8 cellular contexts compared by ENCODE assay signal in the genomic region with DNA sequence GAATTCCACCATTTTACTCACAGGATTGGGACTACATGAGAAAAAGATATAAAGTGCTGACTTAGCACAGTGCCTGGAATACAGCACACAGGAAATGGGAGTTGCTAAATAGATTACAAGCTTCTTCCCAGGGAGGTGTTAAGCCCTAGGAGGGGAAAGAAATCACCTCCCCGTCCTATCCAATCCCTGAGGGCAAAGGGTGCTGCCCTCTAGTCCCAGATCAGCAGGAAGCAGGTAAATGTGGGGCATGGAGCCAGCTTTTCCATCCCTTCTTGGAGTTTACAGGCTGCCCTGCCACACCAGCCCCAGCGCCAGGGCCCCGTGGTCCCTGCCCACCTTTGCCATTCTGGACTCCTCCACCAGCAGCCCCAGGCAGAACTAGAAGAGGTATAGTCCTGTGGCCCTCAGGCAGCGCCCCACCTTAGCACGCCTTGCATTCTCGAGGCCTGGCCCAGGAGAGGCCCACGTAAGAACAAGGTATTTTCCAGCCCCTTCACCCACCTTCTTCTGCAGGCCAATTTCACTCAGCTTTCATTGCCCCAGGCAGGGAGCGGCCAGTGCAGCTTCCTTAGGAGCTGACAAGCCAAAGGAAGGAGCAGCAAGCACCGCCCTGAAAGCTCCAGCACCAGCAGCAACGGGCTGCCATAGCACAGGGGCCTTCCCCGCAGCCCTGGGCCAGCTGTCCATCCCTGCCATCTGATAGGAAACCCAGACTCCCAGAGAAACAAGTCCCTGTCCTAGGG. TPM values are rescaled to one million over a fixed set of nuclear protein-coding genes. Genes with fewer than 3 reads are reported as not detected.
DNase-seq lines count a peak whose midpoint lies in the region; ATAC-seq and TF ChIP-seq lines count a peak whose summit lies in the region.

No MANE protein-coding gene starts in this region.

- peaks cover 15% of the 10 kb centered on the region for H3K36me3 Mint-ChIP-seq in activated CD8-positive, alpha-beta T cell treated with anti-CD3 and anti-CD28 coated beads, Interleukin-2, amount 10 ng/mL, durations not matched to agents 7 days and 5 days (ENCODE audit: low read depth)

- H3K9me2 ChIP-seq in hepatocyte (replicated peaks; ENCODE audit: insufficient read depth), result no peaks in the 10 kb centered on the region

- H3K4me2 ChIP-seq in hepatocyte, result peak overlapping the region; percentile 80

- H3K27ac ChIP-seq in HUES48 (ENCODE audit: low read depth, low read length), result peak overlapping the region; percentile 99
- peak overlapping the region; percentile 99 for H3K27ac ChIP-seq in hepatocyte
- H3K27ac ChIP-seq in spleen, result peak overlapping the region; percentile 10 to 92 (median 87)

- H3K4me1 ChIP-seq in HUES48 (ENCODE audit: control insufficient read depth, insufficient read depth, low read length) (peaks cover 69% of the 10 kb centered on the region), hepatocyte (ENCODE audit: insufficient read depth) (peaks cover 97% of the 10 kb centered on the region), spleen (peaks cover 83 to 100% (median 99%) of the 10 kb centered on the region in 6 donors)

- no peak for TF ChIP-seq POLR2A in spleen (IDR thresholded peaks at IDR 0.05)

- peaks cover 95% of the 10 kb centered on the region for H3K4me1 Mint-ChIP-seq in activated CD8-positive, alpha-beta T cell treated with anti-CD3 and anti-CD28 coated beads, Interleukin-2, amount 10 ng/mL, durations not matched to agents 7 days and 5 days (ENCODE audit: low read depth)

- peaks cover 14% of the 10 kb centered on the region for H3K36me3 ChIP-seq in HUES48 (ENCODE audit: control insufficient read depth, insufficient read depth, low read length)
- no peaks in the 10 kb centered on the region for H3K36me3 ChIP-seq in hepatocyte (replicated peaks; ENCODE audit: insufficient read depth, low read depth)
- peaks cover 0 to 13% (median 4%) of the 10 kb centered on the region in 6 donors for H3K36me3 ChIP-seq in spleen

- H2AFZ ChIP-seq in hepatocyte, result no peak overlapping the region

- H3K27me3 ChIP-seq in HUES48 (ENCODE audit: control insufficient read depth, insufficient read depth, low read length), result no peaks in the 10 kb centered on the region
- H3K27me3 ChIP-seq in hepatocyte, result no peaks in the 10 kb centered on the region
- peaks cover 0 to 38% (median 0%) of the 10 kb centered on the region in 7 donors for H3K27me3 ChIP-seq in spleen (replicated peaks in 1 of 7)

- DNase-seq in activated CD8-positive, alpha-beta T cell treated with anti-CD3 and anti-CD28 coated beads, Interleukin-2, amount 10 ng/mL, durations not matched to agents 7 days and 5 days, result no peak
- DNase-seq in hepatocyte (ENCODE audit: low spot score) (peak; percentile 63), spleen (no peak), NCI-H446 treated with DMSO at 0.1 percent for 48 hours (lab: John Stamatoyannopoulos, UW) (no peak)

- H4K20me1 ChIP-seq in hepatocyte (ENCODE audit: insufficient read depth, poor library complexity, severe bottlenecking), result no peaks in the 10 kb centered on the region

- peak overlapping the region; percentile 85 for H3K9ac ChIP-seq in HUES48 (ENCODE audit: low read depth, low read length)

- H3K9me3 Mint-ChIP-seq in activated CD8-positive, alpha-beta T cell treated with anti-CD3 and anti-CD28 coated beads, Interleukin-2, amount 10 ng/mL, durations not matched to agents 7 days and 5 days (ENCODE audit: insufficient read depth), result no peaks in the 10 kb centered on the region

- no peaks in the 10 kb centered on the region for H3K27me3 Mint-ChIP-seq in activated CD8-positive, alpha-beta T cell treated with anti-CD3 and anti-CD28 coated beads, Interleukin-2, amount 10 ng/mL, durations not matched to agents 7 days and 5 days (ENCODE audit: low read depth)

- peak overlapping the region; percentile 55 for H3K4me3 ChIP-seq in HUES48 (ENCODE audit: low read depth, low read length)
- no peak overlapping the region for H3K4me3 ChIP-seq in hepatocyte
- H3K4me3 ChIP-seq in spleen, result peak overlapping the region in 2 of 8 donors; percentile 10 to 55

- H3K9me3 ChIP-seq in HUES48 (ENCODE audit: control insufficient read depth, insufficient read depth, low read length) (no peaks in the 10 kb centered on the region), hepatocyte (ENCODE audit: low read depth) (no peaks in the 10 kb centered on the region), spleen (no peaks in the 10 kb centered on the region)

- H3K4me3 Mint-ChIP-seq in activated CD8-positive, alpha-beta T cell treated with anti-CD3 and anti-CD28 coated beads, Interleukin-2, amount 10 ng/mL, durations not matched to agents 7 days and 5 days, result no peak overlapping the region

- peak overlapping the region; percentile 85 for H3K27ac Mint-ChIP-seq in activated CD8-positive, alpha-beta T cell treated with anti-CD3 and anti-CD28 coated beads, Interleukin-2, amount 10 ng/mL, durations not matched to agents 7 days and 5 days

- POLR2A ChIA-PET in activated CD8-positive, alpha-beta T cell treated with anti-CD3 and anti-CD28 coated beads, Interleukin-2, amount 10 ng/mL, durations not matched to agents 7 days and 5 days (lab: Charles Lee), result interaction anchor here (0.5 to 14.6 kb wide), 7 partner anchors 29 to 62 kb away, joined by 3 to 329 read pairs (median 4); partner anchors contain the start of genes PXN, RNU4-1, RNU4-2 and RPLP0

- TF ChIP-seq CTCF in hepatocyte (IDR thresholded peaks at IDR 0.05; ENCODE audit: poor library complexity) (no peak), spleen (IDR thresholded peaks at IDR 0.05 in 8 of 11, conservative IDR thresholded peaks at IDR 0.05 in 3 of 11) (no peak)

- CTCF ChIA-PET in activated CD8-positive, alpha-beta T cell treated with anti-CD3 and anti-CD28 coated beads, Interleukin-2, amount 10 ng/mL, durations not matched to agents 7 days and 5 days (lab: Charles Lee), result interaction anchor here (1.6 to 9.6 kb wide), 10 partner anchors 7 to 109 kb away, joined by 4 to 922 read pairs (median 24); partner anchors contain the start of genes PXN, RNU4-1, RNU4-2 and RPLP0

- WGBS in hepatocyte (ENCODE audit: low lambda C conversion rate, missing lambda C conversion rate), result 40% methylated on average over 11 of the region's 11 CpGs
- WGBS in spleen, 5 donors, result 53 to 73% (median 63%) methylated on average over 8 to 11 of the region's 11 CpGs

- H3K79me2 ChIP-seq in hepatocyte, result peaks cover 52% of the 10 kb centered on the region

- intact Hi-C loops in spleen (cut with DNase I; ENCODE audit: low total_unique reads), result loop anchor here (2.0 kb wide), 1 partner anchor 33 kb away; no protein-coding TSS in a partner anchor

- no peak for ATAC-seq in activated CD8-positive, alpha-beta T cell treated with anti-CD3 and anti-CD28 coated beads, Interleukin-2, amount 10 ng/mL, durations not matched to agents 7 days and 5 days
- ATAC-seq in HG03565 (IDR thresholded peaks at IDR 0.05; ENCODE audit: unreplicated experiment) (no peak), GM18520 (IDR thresholded peaks at IDR 0.05; ENCODE audit: unreplicated experiment) (no peak), GM18868 (IDR thresholded peaks at IDR 0.05; ENCODE audit: unreplicated experiment) (no peak)

RNA-seq across cellular contexts. Expression of gene RPLP0, which starts 28.8 kb away (rescaled TPM):
- 1,000 to 10,000 TPM; 2,051 to 2,121 TPM for total RNA-seq in activated CD8-positive, alpha-beta T cell treated with anti-CD3 and anti-CD28 coated beads, Interleukin-2, amount 10 ng/mL, durations not matched to agents 7 days and 5 days
- total RNA-seq in hepatocyte, result 3,730 and 3,982 TPM in 2 replicates
- 775 and 798 TPM in 2 replicates for polyA plus RNA-seq in hepatocyte
- total RNA-seq in spleen, result 1,000 to 10,000 TPM; 1,023 to 1,741 (median 1,286) TPM
- polyA plus RNA-seq in spleen, result 1,000 to 10,000 TPM; 3,423 to 5,071 (median 3,908) TPM

RNA-seq across cellular contexts. Expression of gene GCN1, which starts 35.2 kb away (rescaled TPM):
- 100 to 1,000 TPM; 109 to 112 TPM for total RNA-seq in activated CD8-positive, alpha-beta T cell treated with anti-CD3 and anti-CD28 coated beads, Interleukin-2, amount 10 ng/mL, durations not matched to agents 7 days and 5 days
- total RNA-seq in hepatocyte (37.4 and 197 TPM in 2 replicates), spleen (100 to 1,000 TPM in 4 of 7 donors, 10 to 100 TPM in 3; 91.6 to 131 (median 106) TPM)
- polyA plus RNA-seq in hepatocyte (27.6 and 28.2 TPM in 2 replicates), spleen (10 to 100 TPM; 10.4 to 22.1 (median 14.5) TPM)

RNA-seq across cellular contexts. Expression of gene PXN, which starts 35.8 kb away (rescaled TPM):
- 100 to 1,000 TPM; 123 to 127 TPM for total RNA-seq in activated CD8-positive, alpha-beta T cell treated with anti-CD3 and anti-CD28 coated beads, Interleukin-2, amount 10 ng/mL, durations not matched to agents 7 days and 5 days
- 26.7 and 30.4 TPM in 2 replicates for total RNA-seq in hepatocyte
- 61.7 and 69.3 TPM in 2 replicates for polyA plus RNA-seq in hepatocyte
- total RNA-seq in spleen, result 100 to 1,000 TPM in 5 of 7 donors, 10 to 100 TPM in 2; 91.8 to 161 (median 149) TPM
- polyA plus RNA-seq in spleen, result 10 to 100 TPM; 22.3 to 49.8 (median 35.6) TPM
